In the genomic region with DNA sequence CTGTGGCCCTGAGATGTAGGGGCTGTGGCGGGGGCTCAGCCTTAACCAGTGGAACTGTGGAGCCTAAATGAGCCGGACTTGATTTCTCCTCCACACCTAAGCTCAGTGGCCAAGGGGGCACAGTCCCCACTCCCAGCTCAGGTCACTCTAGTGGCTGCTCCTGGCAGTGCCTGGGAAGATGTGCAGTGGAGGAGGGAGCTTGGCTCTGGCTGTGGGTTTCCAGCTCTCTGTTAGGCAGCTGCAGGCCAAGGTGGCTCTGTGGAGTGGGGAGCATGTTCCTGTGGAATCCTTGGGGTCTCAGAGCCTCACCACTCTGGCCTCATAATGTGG, we compare ENCODE assay signal across 19 cellular contexts.
DNase-seq lines count a peak whose midpoint lies in the region; ATAC-seq, FAIRE-seq and TF ChIP-seq lines count a peak whose summit lies in the region.
"Had no signal": no experiment of that assay in that cellular context is flagged by ENCODE, and none has a peak within 500 bp of the region (broad histone marks: within the 10 kb centered on the region; RNA-seq: fewer than 3 reads in every experiment).

No MANE protein-coding gene starts in this region.

- CTCF ChIA-PET in A549 (lab: Yijun Ruan, JAX), result interaction anchor here (1.5 to 3.6 kb wide), 3 partner anchors 10 to 16 kb away, joined by 6 to 20 read pairs (median 9); no protein-coding TSS in a partner anchor
- CTCF ChIA-PET in PC-3 (lab: Charles Lee), result no interaction called here

- no peaks in the 10 kb centered on the region for H3F3A ChIP-seq in PC-3 (ENCODE audit: low read length, unreplicated experiment)

- H3K4me2 ChIP-seq in A549 (no peak overlapping the region), PC-3 (ENCODE audit: low read length) (no peak overlapping the region)
- H3K4me2 ChIP-seq: PC-9 had no signal

- H3K27me3 Mint-ChIP-seq in HFFc6 (ENCODE audit: insufficient read depth), result peaks cover 14% of the 10 kb centered on the region
- no peaks in the 10 kb centered on the region for H3K27me3 Mint-ChIP-seq in chondrocyte (ENCODE audit: low read depth)
- no peaks in the 10 kb centered on the region for H3K27me3 Mint-ChIP-seq in osteocyte (ENCODE audit: unreplicated experiment)

- no peaks in the 10 kb centered on the region for H3K36me3 Mint-ChIP-seq in HFFc6 (ENCODE audit: low read depth)
- H3K36me3 Mint-ChIP-seq in chondrocyte (ENCODE audit: low read depth), result no peaks in the 10 kb centered on the region
- H3K36me3 Mint-ChIP-seq in osteocyte (ENCODE audit: unreplicated experiment), result no peaks in the 10 kb centered on the region
- no peaks in the 10 kb centered on the region for H3K36me3 Mint-ChIP-seq in activated naive CD4-positive, alpha-beta T cell treated with anti-CD3 and anti-CD28 coated beads, Interleukin-2, amount 50 U/mL, for 72 hours

- H3K9me3 ChIP-seq in A549 (no peaks in the 10 kb centered on the region), mucosa of descending colon (no peaks in the 10 kb centered on the region), PC-3 (ENCODE audit: low read length) (no peaks in the 10 kb centered on the region)
- H3K9me3 ChIP-seq: MG63 had no signal

- peaks cover 6% of the 10 kb centered on the region; the same call in 1 of the 3 replicates for H3K4me1 ChIP-seq in A549
- no peaks in the 10 kb centered on the region for H3K4me1 ChIP-seq in mucosa of descending colon (ENCODE audit: low read depth)
- H3K4me1 ChIP-seq in PC-3 (ENCODE audit: insufficient read depth, low read length), result peaks cover 7% of the 10 kb centered on the region; the same call in 1 of the 2 replicates

- DNase-seq in A549 (ENCODE audit: low read depth in 1 of 2, low spot score in 1 of 2), result no peak
- DNase-seq in HFFc6, result no peak
- peak; percentile 63 for DNase-seq in chondrocyte (ENCODE audit: low spot score)
- DNase-seq in mucosa of descending colon, result peak in 2 of 3 donors; percentile 8 to 30
- DNase-seq in PC-3, result no peak
- DNase-seq in osteocyte (ENCODE audit: extremely low spot score, unreplicated experiment), result no peak
- no peak for DNase-seq in activated naive CD4-positive, alpha-beta T cell treated with anti-CD3 and anti-CD28 coated beads, Interleukin-2, amount 50 U/mL, for 72 hours (ENCODE audit: low spot score in 2 of 2)
- no peak for DNase-seq in DMS 273 treated with DMSO at 0.1 percent for 48 hours (lab: John Stamatoyannopoulos, UW)
- DNase-seq: GDM1, H9, Karpas-422, NCI-H1092 treated with DMSO at 0.1 percent for 48 hours, NCI-H2081 treated with DMSO at 0.1 percent for 48 hours, NCI-H510A, NCI-H774 had no signal

- H3K27me3 ChIP-seq in PC-3 (ENCODE audit: low read length), result no peaks in the 10 kb centered on the region
- H3K27me3 ChIP-seq: MG63 had no signal

- POLR2A ChIA-PET in A549 (lab: Yijun Ruan, JAX), result no interaction called here
- POLR2A ChIA-PET in PC-3 (lab: Charles Lee; ENCODE audit: unreplicated experiment), result no interaction called here

- no TSS peak for BruUV-seq in PC-3 (replicated peaks; lab: Mats Ljungman, UMichigan)

- FAIRE-seq in A549 (lab: Jason Lieb, UNC), result no peak
- FAIRE-seq: GM19239 had no signal

- no peaks in the 10 kb centered on the region for H3K9me2 ChIP-seq in PC-3 (replicated peaks; ENCODE audit: low read length)

- no peak for TF ChIP-seq CTCF in A549 (IDR thresholded peaks at IDR 0.05)
- TF ChIP-seq CTCF in HFFc6 (IDR thresholded peaks at IDR 0.05), result peak; percentile 34; the same call in 1 of the 2 replicates
- no peak for TF ChIP-seq CTCF in chondrocyte (IDR thresholded peaks at IDR 0.05)
- no peak for TF ChIP-seq CTCF in mucosa of descending colon (IDR thresholded peaks at IDR 0.05)
- TF ChIP-seq CTCF in PC-3 (conservative IDR thresholded peaks at IDR 0.05; ENCODE audit: low read depth, low read length), result no peak
- no peak for TF ChIP-seq CTCF in osteocyte (IDR thresholded peaks at IDR 0.05)

- peak; percentile 36 to 57; a peak in 4 of 6 replicates for ATAC-seq in A549
- ATAC-seq in mucosa of descending colon, result no peak
- ATAC-seq in PC-3, result no peak; the same call in 1 of the 2 replicates
- no peak for ATAC-seq in activated naive CD4-positive, alpha-beta T cell treated with anti-CD3 and anti-CD28 coated beads, Interleukin-2, amount 50 U/mL, for 72 hours

- H3K27ac Mint-ChIP-seq in HFFc6 (no peak overlapping the region), chondrocyte (ENCODE audit: unreplicated experiment) (no peak overlapping the region), osteocyte (ENCODE audit: unreplicated experiment) (no peak overlapping the region)
- no peak overlapping the region for H3K27ac Mint-ChIP-seq in activated naive CD4-positive, alpha-beta T cell treated with anti-CD3 and anti-CD28 coated beads, Interleukin-2, amount 50 U/mL, for 72 hours

- no CpG with 5 or more reads among the region's 2 CpGs for WGBS in A549 (ENCODE audit: missing lambda C conversion rate)

- H4K20me1 ChIP-seq in PC-3 (ENCODE audit: low read length), result no peaks in the 10 kb centered on the region

- no peak for TF ChIP-seq POLR2A in A549 (IDR thresholded peaks at IDR 0.05; ENCODE audit: low read length)

- H3K9me3 Mint-ChIP-seq in HFFc6 (no peaks in the 10 kb centered on the region), chondrocyte (ENCODE audit: low read depth) (no peaks in the 10 kb centered on the region), osteocyte (ENCODE audit: unreplicated experiment) (no peaks in the 10 kb centered on the region)
- no peaks in the 10 kb centered on the region for H3K9me3 Mint-ChIP-seq in activated naive CD4-positive, alpha-beta T cell treated with anti-CD3 and anti-CD28 coated beads, Interleukin-2, amount 50 U/mL, for 72 hours
- H3K9me3 Mint-ChIP-seq: H9 had no signal

- H3K4me3 Mint-ChIP-seq in HFFc6 (no peak overlapping the region), chondrocyte (ENCODE audit: unreplicated experiment) (no peak overlapping the region), osteocyte (ENCODE audit: unreplicated experiment) (no peak overlapping the region)
- H3K4me3 Mint-ChIP-seq: H9 had no signal

- H3K4me3 ChIP-seq in A549 (no peak overlapping the region), mucosa of descending colon (no peak overlapping the region), PC-3 (ENCODE audit: low read length) (no peak overlapping the region)
- H3K4me3 ChIP-seq: MG63, PC-9 had no signal

- no peak overlapping the region for H2AFZ ChIP-seq in PC-3 (ENCODE audit: low read length)
- H2AFZ ChIP-seq: PC-9 had no signal

- intact Hi-C loops in mucosa of descending colon (cut with DNase I, micrococcal nuclease), result no loop called here
- intact Hi-C loops in PC-3 (cut with micrococcal nuclease), result no loop called here

- no peak for TF ChIP-seq RAD21 in A549 (conservative IDR thresholded peaks at IDR 0.05 in 1 of 2, IDR thresholded peaks at IDR 0.05 in 1 of 2)

- no peak overlapping the region for H3K9ac ChIP-seq in PC-3 (ENCODE audit: low read length)

- H3K36me3 ChIP-seq in mucosa of descending colon (ENCODE audit: low read depth) (no peaks in the 10 kb centered on the region), PC-3 (ENCODE audit: low read depth, low read length) (no peaks in the 10 kb centered on the region)
- H3K36me3 ChIP-seq: MG63 had no signal

- TF ChIP-seq EP300 in A549 (IDR thresholded peaks at IDR 0.05), result no peak

- H3K79me2 ChIP-seq in PC-3 (ENCODE audit: low read length), result no peaks in the 10 kb centered on the region

- H3K27ac ChIP-seq in A549 (no peak overlapping the region), PC-3 (ENCODE audit: low read length) (no peak overlapping the region)
- H3K27ac ChIP-seq: C4-2B, PC-9 had no signal

- H3K4me1 Mint-ChIP-seq in HFFc6 (ENCODE audit: low read depth), result peaks cover 5% of the 10 kb centered on the region
- no peaks in the 10 kb centered on the region for H3K4me1 Mint-ChIP-seq in chondrocyte (ENCODE audit: low read depth)
- peaks cover 4% of the 10 kb centered on the region for H3K4me1 Mint-ChIP-seq in osteocyte (ENCODE audit: unreplicated experiment)
- H3K4me1 Mint-ChIP-seq: H9 had no signal

TF ChIP-seq in A549, 52 proteins besides CTCF, POLR2A, EP300 and RAD21 (continues in another document):
- TF ChIP-seq CEBPB (IDR thresholded peaks at IDR 0.05) (no peak), HOXB13 (CRISPR knock-in tag; IDR thresholded peaks at IDR 0.05; ENCODE audit: low read depth) (no peak), BHLHE40 (IDR thresholded peaks at IDR 0.05; ENCODE audit: low read depth, low read length) (no peak), MAZ (IDR thresholded peaks at IDR 0.05; ENCODE audit: borderline replicate concordance, low read depth, low read length) (no peak), RCOR1 (IDR thresholded peaks at IDR 0.05; ENCODE audit: low read depth, low read length) (no peak), GATA3 (IDR thresholded peaks at IDR 0.05; ENCODE audit: borderline replicate concordance) (no peak), FOSB (CRISPR knock-in tag; IDR thresholded peaks at IDR 0.05) (no peak), MYC (IDR thresholded peaks at IDR 0.05; ENCODE audit: borderline replicate concordance, low read length) (no peak)
- TF ChIP-seq, protein P1, sequence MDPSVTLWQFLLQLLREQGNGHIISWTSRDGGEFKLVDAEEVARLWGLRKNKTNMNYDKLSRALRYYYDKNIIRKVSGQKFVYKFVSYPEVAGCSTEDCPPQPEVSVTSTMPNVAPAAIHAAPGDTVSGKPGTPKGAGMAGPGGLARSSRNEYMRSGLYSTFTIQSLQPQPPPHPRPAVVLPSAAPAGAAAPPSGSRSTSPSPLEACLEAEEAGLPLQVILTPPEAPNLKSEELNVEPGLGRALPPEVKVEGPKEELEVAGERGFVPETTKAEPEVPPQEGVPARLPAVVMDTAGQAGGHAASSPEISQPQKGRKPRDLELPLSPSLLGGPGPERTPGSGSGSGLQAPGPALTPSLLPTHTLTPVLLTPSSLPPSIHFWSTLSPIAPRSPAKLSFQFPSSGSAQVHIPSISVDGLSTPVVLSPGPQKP (IDR thresholded peaks at IDR 0.05; ENCODE audit: low read depth, low read length), result no peak
- TF ChIP-seq, protein P2, sequence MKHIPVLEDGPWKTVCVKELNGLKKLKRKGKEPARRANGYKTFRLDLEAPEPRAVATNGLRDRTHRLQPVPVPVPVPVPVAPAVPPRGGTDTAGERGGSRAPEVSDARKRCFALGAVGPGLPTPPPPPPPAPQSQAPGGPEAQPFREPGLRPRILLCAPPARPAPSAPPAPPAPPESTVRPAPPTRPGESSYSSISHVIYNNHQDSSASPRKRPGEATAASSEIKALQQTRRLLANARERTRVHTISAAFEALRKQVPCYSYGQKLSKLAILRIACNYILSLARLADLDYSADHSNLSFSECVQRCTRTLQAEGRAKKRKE (CRISPR knock-in tag; IDR thresholded peaks at IDR 0.05; ENCODE audit: low read depth), result no peak

Comparison
In these comparisons a context has a peak if more than half of its experiments do, and no peak if none do; other contexts are left out.
1. ATAC-seq: peak in A549 (2 of 2); none in mucosa of descending colon (single experiment), PC-3 (single experiment) and activated naive CD4-positive, alpha-beta T cell treated with anti-CD3 and anti-CD28 coated beads, Interleukin-2, amount 50 U/mL, for 72 hours (0 of 2).
2. DNase-seq: peak in chondrocyte (single experiment) and mucosa of descending colon (2 of 3); none in A549 (0 of 2), HFFc6 (single experiment), PC-3 (single experiment), osteocyte (single experiment), activated naive CD4-positive, alpha-beta T cell treated with anti-CD3 and anti-CD28 coated beads, Interleukin-2, amount 50 U/mL, for 72 hours (0 of 2) and DMS 273 treated with DMSO at 0.1 percent for 48 hours (single experiment).